In genomic region chr12:128983371-128983770, GRCh38 we compare ENCODE assay signal across 26 cellular contexts.
"Had no signal": no experiment of that assay in that cellular context is flagged by ENCODE, and none has a peak within 500 bp of the region (broad histone marks: within the 10 kb centered on the region; RNA-seq: fewer than 3 reads in every experiment).

No MANE protein-coding gene starts in this region.

- H3K27ac ChIP-seq: left ventricle myocardium inferior, pancreas, prostate gland, skin epidermis, stomach, testis, thyroid gland, transverse colon, upper lobe of left lung, vagina had no signal

- H3K9me3 ChIP-seq: left ventricle myocardium inferior, pancreas, prostate gland, stomach, testis, thyroid gland, transverse colon, upper lobe of left lung, vagina had no signal

- H3K27me3 ChIP-seq: testis, thyroid gland, upper lobe of left lung, vagina had no signal

- H3K4me1 ChIP-seq: left ventricle myocardium inferior, pancreas, prostate gland, stomach, testis, thyroid gland, transverse colon, upper lobe of left lung, vagina had no signal

- H3K9me3 Mint-ChIP-seq: mesothelial cell of epicardium; naive B cell; natural killer cell; nephron progenitor cell; stimulated activated naive B cell treated with anti-CD40 and anti-IgM and Interleukin-4, amounts not matched to agents 10 μg/mL and 1 μg/mL and 100 μg/mL, for 72 hours had no signal

- DNase-seq: islet precursor cell; left ventricle myocardium inferior; mesendoderm; naive B cell; natural killer cell; nephron progenitor cell; pancreas; posterior cingulate gyrus; right cardiac atrium; stimulated activated CD4-positive, alpha-beta T cell treated with anti-CD3 and anti-CD28 coated beads, Interleukin-12 subunit alpha, Interleukin-12 subunit beta, amount 100 ng/mL, for 4 hours; stimulated activated CD4-positive, alpha-beta T cell treated with anti-CD3 and anti-CD28 coated beads, Interleukin-15, amount 100 ng/mL, for 24 hours; stimulated activated CD4-positive, alpha-beta T cell treated with anti-CD3 and anti-CD28 coated beads, Interleukin-2, amount 100 ng/mL, for 24 hours; stimulated activated CD4-positive, alpha-beta T cell treated with anti-CD3 and anti-CD28 coated beads, Interleukin-4, amount 100 ng/mL, for 1 hour; stimulated activated naive B cell treated with anti-CD40 and anti-IgM and Interleukin-4, amounts not matched to agents 10 μg/mL and 1 μg/mL and 100 μg/mL, for 72 hours; stimulated activated naive CD8-positive, alpha-beta T cell treated with anti-CD3 and anti-CD28 coated beads, Interleukin-15, Interleukin-2, amounts not matched to agents 100 U/mL and 50 U/mL, for 24 hours; stomach; testis; thyroid gland; transverse colon; upper lobe of left lung had no signal

- ATAC-seq: natural killer cell; pancreas; right cardiac atrium; sciatic nerve; stimulated activated naive B cell treated with anti-CD40 and anti-IgM and Interleukin-4, amounts not matched to agents 10 μg/mL and 1 μg/mL and 100 μg/mL, for 72 hours; stimulated activated naive CD8-positive, alpha-beta T cell treated with anti-CD3 and anti-CD28 coated beads, Interleukin-15, Interleukin-2, amounts not matched to agents 100 U/mL and 50 U/mL, for 24 hours had no signal

- H3K4me1 Mint-ChIP-seq: mesothelial cell of epicardium; naive B cell; natural killer cell; stimulated activated naive B cell treated with anti-CD40 and anti-IgM and Interleukin-4, amounts not matched to agents 10 μg/mL and 1 μg/mL and 100 μg/mL, for 72 hours had no signal

- H3K36me3 ChIP-seq: left ventricle myocardium inferior, pancreas, prostate gland, stomach, thyroid gland, transverse colon, upper lobe of left lung, vagina had no signal

- H3K4me3 Mint-ChIP-seq: mesothelial cell of epicardium; naive B cell; natural killer cell; nephron progenitor cell; stimulated activated naive B cell treated with anti-CD40 and anti-IgM and Interleukin-4, amounts not matched to agents 10 μg/mL and 1 μg/mL and 100 μg/mL, for 72 hours had no signal

- H3K36me3 Mint-ChIP-seq: mesothelial cell of epicardium, naive B cell, natural killer cell had no signal

- H3K27ac Mint-ChIP-seq: mesothelial cell of epicardium; naive B cell; natural killer cell; nephron progenitor cell; stimulated activated naive B cell treated with anti-CD40 and anti-IgM and Interleukin-4, amounts not matched to agents 10 μg/mL and 1 μg/mL and 100 μg/mL, for 72 hours had no signal

- H3K4me3 ChIP-seq: left ventricle myocardium inferior, lung, pancreas, prostate gland, skin epidermis, stomach, testis, thyroid gland, transverse colon, upper lobe of left lung, vagina had no signal
